Comparison of ENCODE assay signal across 11 cellular contexts in the genomic region with DNA sequence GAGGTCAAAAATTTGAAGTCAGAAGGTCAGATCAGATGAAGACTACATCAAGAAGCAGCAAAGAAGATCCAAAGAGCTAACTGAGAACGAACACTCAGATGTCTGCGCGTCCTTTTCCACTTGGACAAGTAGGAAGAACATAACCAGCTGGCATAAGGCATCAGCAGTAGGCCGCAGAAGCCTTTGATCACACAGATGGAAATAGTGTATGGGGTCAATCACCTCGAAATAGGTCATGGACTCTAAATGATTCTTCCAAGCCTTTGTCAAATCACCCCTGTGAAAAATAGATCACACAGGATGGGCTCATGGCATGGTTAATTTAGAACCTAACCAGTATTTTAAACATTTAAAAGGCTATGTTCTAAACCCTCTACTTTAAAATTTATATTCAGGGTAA.
"Had no signal": no experiment of that assay in that cellular context is flagged by ENCODE, and none has a peak within 500 bp of the region (broad histone marks: within the 10 kb centered on the region; RNA-seq: fewer than 3 reads in every experiment).

No MANE protein-coding gene starts in this region.

- H3K4me3 ChIP-seq: GM23248, GM23338, HAP-1 had no signal

- H3K9me3 ChIP-seq: HAP-1 had no signal

- DNase-seq: GM23248, GOT3, H7, H9, HCEC 1CT, HFFc6 had no signal

- H3K4me1 ChIP-seq: HAP-1 had no signal

- H2AFZ ChIP-seq: GM23248, GM23338 had no signal

- ATAC-seq: GM23338, HCT116 had no signal

- H3K27ac ChIP-seq: GM23248 had no signal

- H3K36me3 ChIP-seq: HAP-1 had no signal

- FAIRE-seq: H1, H54 had no signal

- H3K4me2 ChIP-seq: GM23338 had no signal

- H3K9ac ChIP-seq: GM23248 had no signal
